Comparison of ENCODE assay signal across 17 cellular contexts in the genomic region with DNA sequence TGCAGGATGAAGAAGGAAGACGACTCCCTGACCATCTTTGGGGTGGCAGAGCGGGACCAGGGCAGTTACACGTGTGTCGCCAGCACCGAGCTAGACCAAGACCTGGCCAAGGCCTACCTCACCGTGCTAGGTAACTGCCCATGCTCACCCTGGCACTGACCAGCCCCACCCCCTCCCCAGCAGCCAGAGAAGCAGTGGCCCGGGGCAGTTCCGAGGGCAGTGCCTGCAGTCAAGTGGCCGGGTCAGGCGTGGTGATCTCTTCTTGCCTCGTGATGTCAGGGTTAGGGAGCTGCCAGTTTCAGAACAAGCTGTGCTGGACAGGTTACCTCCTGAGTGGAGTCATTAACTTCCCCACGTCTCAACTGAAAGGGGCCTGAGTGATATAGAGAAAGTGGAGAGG.
A peak's percentile ranks its signal among the peaks of the same experiment; 100 is the strongest.
DNase-seq lines count a peak whose midpoint lies in the region; ATAC-seq, FAIRE-seq and TF ChIP-seq lines count a peak whose summit lies in the region.
"Had no signal": no experiment of that assay in that cellular context is flagged by ENCODE, and none has a peak within 500 bp of the region (broad histone marks: within the 10 kb centered on the region; RNA-seq: fewer than 3 reads in every experiment).

No MANE protein-coding gene starts in this region.

- no peak overlapping the region for H2BK120ac ChIP-seq in neuronal stem cell (ENCODE audit: low read depth, low read length)

- RAD21 ChIA-PET in GM12878 (lab: Charles Lee; ENCODE audit: unreplicated experiment) = interaction anchor here (0.8 to 3.4 kb wide), 8 partner anchors 10 to 278 kb away, joined by 3 to 47 read pairs (median 4); no protein-coding TSS in a partner anchor

- no peak overlapping the region for H3K4me3 ChIP-seq in BLaER1 treated with 17β-estradiol and CSF1 and Interleukin-3, amounts not matched to agents 10 nM and 100 nM
- H3K4me3 ChIP-seq in GM12878 (no peak overlapping the region), neuronal stem cell (ENCODE audit: low read length in 2 of 2) (no peak overlapping the region)
- H3K4me3 ChIP-seq: GM23338 had no signal

- TF ChIP-seq POLR2A in GM12878 (IDR thresholded peaks at IDR 0.05; ENCODE audit: low read depth, low read length) = no peak

- TF ChIP-seq RAD21 in GM12878 (IDR thresholded peaks at IDR 0.05; ENCODE audit: insufficient read depth, low read depth, low read length) = no peak

- no peak overlapping the region for H2AFZ ChIP-seq in GM12878 (ENCODE audit: control insufficient read depth, low read depth, low read length)
- no peak overlapping the region for H2AFZ ChIP-seq in neuronal stem cell (ENCODE audit: low read length)
- H2AFZ ChIP-seq: GM23338 had no signal

- H3K79me2 ChIP-seq in GM12878 (ENCODE audit: control insufficient read depth, insufficient read depth, low read length) = no peaks in the 10 kb centered on the region

- H2BK5ac ChIP-seq in neuronal stem cell (ENCODE audit: low read length) = no peak overlapping the region

- DNase-seq in GM12878 (ENCODE audit: low read depth, low spot score) = no peak
- DNase-seq in neuronal stem cell (ENCODE audit: low spot score) = no peak
- DNase-seq in NCI-H146 treated with DMSO at 0.1 percent for 48 hours (lab: John Stamatoyannopoulos, UW; ENCODE audit: unreplicated experiment) = no peak
- no peak for DNase-seq in NCI-H1694 treated with DMSO at 0.1 percent for 48 hours (lab: John Stamatoyannopoulos, UW)
- no peak for DNase-seq in ecto neural progenitor cell (ENCODE audit: low spot score)
- DNase-seq: Caco-2; CD4-positive, alpha-beta T cell; DMS153; DMS79; GDM1; HCEC 1CT had no signal

- no peak overlapping the region for H3K23ac ChIP-seq in neuronal stem cell (ENCODE audit: low read depth, low read length, poor library complexity)

- intact Hi-C loops in GM12878 (cut with micrococcal nuclease; ENCODE audit: unreplicated experiment) = loop anchor here (10.0 kb wide), 1 partner anchor 358 kb away; no protein-coding TSS in a partner anchor

- H3K4ac ChIP-seq in neuronal stem cell (ENCODE audit: low read length) = no peak overlapping the region

- no peak overlapping the region for H4K91ac ChIP-seq in neuronal stem cell (ENCODE audit: low read depth, low read length, poor library complexity)

- POLR2A ChIA-PET in GM12878 (lab: Charles Lee) = interaction anchor here (0.6 kb wide), 2 partner anchors 109 to 1383 kb away, joined by 3 to 6 read pairs; no protein-coding TSS in a partner anchor

- H3K79me1 ChIP-seq in neuronal stem cell (ENCODE audit: low read depth, low read length) = no peaks in the 10 kb centered on the region

- H3K27ac ChIP-seq in BLaER1 treated with 17β-estradiol and CSF1 and Interleukin-3, amounts not matched to agents 10 nM and 100 nM = no peak overlapping the region
- H3K27ac ChIP-seq in GM12878 (ENCODE audit: control insufficient read depth, insufficient read depth) (no peak overlapping the region), neuronal stem cell (replicated peaks; ENCODE audit: low read length) (no peak overlapping the region)
- H3K27ac ChIP-seq: C4-2B, HL-60 had no signal

- no peak overlapping the region for H3K9ac ChIP-seq in BLaER1 treated with 17β-estradiol and CSF1 and Interleukin-3, amounts not matched to agents 10 nM and 100 nM
- H3K9ac ChIP-seq in GM12878 (ENCODE audit: control insufficient read depth, insufficient read depth, low read length) (no peak overlapping the region), neuronal stem cell (ENCODE audit: low read depth, low read length, poor library complexity) (no peak overlapping the region)

- H3K36me3 ChIP-seq in BLaER1 treated with 17β-estradiol and CSF1 and Interleukin-3, amounts not matched to agents 10 nM and 100 nM = no peaks in the 10 kb centered on the region
- H3K36me3 ChIP-seq in GM12878 (ENCODE audit: control insufficient read depth in 2 of 2, insufficient read depth in 2 of 2, low read length in 1 of 2) (no peaks in the 10 kb centered on the region), neuronal stem cell (replicated peaks in 1 of 2; ENCODE audit: control insufficient read depth in 2 of 2, insufficient read depth in 2 of 2, low read length in 2 of 2) (no peaks in the 10 kb centered on the region)

- FAIRE-seq in GM12878 (lab: Jason Lieb, UNC) = no peak
- FAIRE-seq: D721Med, H54 had no signal

- peaks cover 0 to 7% (median 0%) of the 10 kb centered on the region in 11 experiments; a peak in 1 of 22 replicates for H4K20me1 ChIP-seq in BLaER1 treated with 17β-estradiol and CSF1 and Interleukin-3, amounts not matched to agents 10 nM and 100 nM
- H4K20me1 ChIP-seq in GM12878 (ENCODE audit: control insufficient read depth, insufficient read depth) = no peaks in the 10 kb centered on the region

- peak overlapping the region in 6 of 11 experiments; percentile 15 to 56 (median 44); a peak in 12 of 22 replicates for H3K4me2 ChIP-seq in BLaER1 treated with 17β-estradiol and CSF1 and Interleukin-3, amounts not matched to agents 10 nM and 100 nM
- no peak overlapping the region for H3K4me2 ChIP-seq in GM12878 (ENCODE audit: control insufficient read depth, insufficient read depth)
- H3K4me2 ChIP-seq in neuronal stem cell (ENCODE audit: insufficient read depth, low read length, poor library complexity, severe bottlenecking) = no peak overlapping the region
- H3K4me2 ChIP-seq: GM23338 had no signal

- peak overlapping the region; percentile 65 for H2AK5ac ChIP-seq in neuronal stem cell (ENCODE audit: low read depth, low read length)

- no peak overlapping the region for H2BK12ac ChIP-seq in neuronal stem cell (ENCODE audit: low read length)

- H3K4me1 ChIP-seq in BLaER1 treated with 17β-estradiol and CSF1 and Interleukin-3, amounts not matched to agents 10 nM and 100 nM = peaks cover 22 to 51% (median 43%) of the 10 kb centered on the region in 10 experiments
- H3K4me1 ChIP-seq in GM12878 (ENCODE audit: control insufficient read depth, insufficient read depth, low read length) (peaks cover 6% of the 10 kb centered on the region), neuronal stem cell (ENCODE audit: control insufficient read depth in 2 of 2, insufficient read depth in 1 of 2, low read depth in 1 of 2, low read length in 2 of 2) (no peaks in the 10 kb centered on the region)
- H3K4me1 ChIP-seq: Caco-2 had no signal

- peak; percentile 9 for ATAC-seq in GM12878

- peak overlapping the region; percentile 24 for H2BK15ac ChIP-seq in neuronal stem cell (ENCODE audit: low read length)

- TF ChIP-seq EP300 in GM12878 (IDR thresholded peaks at IDR 0.05; ENCODE audit: borderline replicate concordance in 1 of 2, control insufficient read depth in 1 of 2, low read depth in 2 of 2, low read length in 2 of 2) = no peak

- CTCF ChIA-PET in GM12878 (lab: Yijun Ruan, JAX) = interaction anchor here (0.6 to 6.9 kb wide), 20 partner anchors 8 to 281 kb away, joined by 3 to 119 read pairs (median 4); no protein-coding TSS in a partner anchor

- no TSS peak for BruUV-seq in GM12878 (replicated peaks; lab: Mats Ljungman, UMichigan)

- no peak overlapping the region for H3K18ac ChIP-seq in neuronal stem cell (ENCODE audit: low read length)

- H3K14ac ChIP-seq in neuronal stem cell (ENCODE audit: low read length) = peak overlapping the region; percentile 17

- WGBS in GM12878 (ENCODE audit: insufficient coverage, insufficient replicate concordance, low lambda C conversion rate, missing lambda C conversion rate) = 30% methylated on average over 12 of the region's 12 CpGs
- no CpG with 5 or more reads among the region's 12 CpGs for WGBS in neuronal stem cell (ENCODE audit: extremely low coverage in 2 of 2, insufficient read length in 2 of 2, insufficient replicate concordance in 1 of 2), 2 donors

- SMC1A ChIA-PET in GM12878 (lab: Charles Lee; ENCODE audit: uncharacterized antibody, unreplicated experiment) = interaction anchor here (0.7 to 3.0 kb wide), 8 partner anchors 9 to 286 kb away, joined by 3 to 35 read pairs (median 4); no protein-coding TSS in a partner anchor

- no peaks in the 10 kb centered on the region for H3K27me3 ChIP-seq in BLaER1 treated with 17β-estradiol and CSF1 and Interleukin-3, amounts not matched to agents 10 nM and 100 nM
- H3K27me3 ChIP-seq in GM12878 (replicated peaks in 1 of 2; ENCODE audit: control insufficient read depth in 2 of 2, insufficient read depth in 2 of 2, low read length in 1 of 2) = peaks cover 0 to 4% of the 10 kb centered on the region in 2 experiments; a peak in 3 of 4 replicates
- H3K27me3 ChIP-seq in neuronal stem cell (ENCODE audit: control insufficient read depth in 3 of 3, insufficient read depth in 3 of 3, low read depth in 1 of 3, low read length in 3 of 3) = no peaks in the 10 kb centered on the region

- no peak overlapping the region for H4K8ac ChIP-seq in neuronal stem cell (ENCODE audit: low read depth, low read length)

- in situ Hi-C loops in GM12878 (cut with MboI) = loop anchor here (5.0 kb wide), 3 partner anchors 86 to 281 kb away; no protein-coding TSS in a partner anchor

- TF ChIP-seq CTCF in GM12878 (IDR thresholded peaks at IDR 0.05 in 2 of 3, conservative IDR thresholded peaks at IDR 0.05 in 1 of 3; ENCODE audit: control insufficient read depth in 2 of 3, extremely low read depth in 1 of 3, insufficient read depth in 1 of 3, low read depth in 3 of 3, low read length in 3 of 3) = no peak

- no peaks in the 10 kb centered on the region for H3K9me3 ChIP-seq in BLaER1 treated with 17β-estradiol and CSF1 and Interleukin-3, amounts not matched to agents 10 nM and 100 nM (replicated peaks in 1 of 11)
- no peaks in the 10 kb centered on the region for H3K9me3 ChIP-seq in GM12878 (replicated peaks; ENCODE audit: control insufficient read depth, insufficient read depth, low read length)
- no peaks in the 10 kb centered on the region for H3K9me3 ChIP-seq in neuronal stem cell (replicated peaks in 1 of 2; ENCODE audit: control insufficient read depth in 2 of 2, insufficient read depth in 1 of 2, low read depth in 1 of 2, low read length in 2 of 2)
- H3K9me3 ChIP-seq: Caco-2 had no signal

TF ChIP-seq in GM12878, 131 proteins besides CTCF, POLR2A, EP300 and RAD21 (continues in another document):
- TF ChIP-seq CBX5 (IDR thresholded peaks at IDR 0.05; ENCODE audit: low read depth) (no peak), MEF2B (IDR thresholded peaks at IDR 0.05; ENCODE audit: partially characterized antibody, poor library complexity, severe bottlenecking) (no peak)
- TF ChIP-seq, protein P1, sequence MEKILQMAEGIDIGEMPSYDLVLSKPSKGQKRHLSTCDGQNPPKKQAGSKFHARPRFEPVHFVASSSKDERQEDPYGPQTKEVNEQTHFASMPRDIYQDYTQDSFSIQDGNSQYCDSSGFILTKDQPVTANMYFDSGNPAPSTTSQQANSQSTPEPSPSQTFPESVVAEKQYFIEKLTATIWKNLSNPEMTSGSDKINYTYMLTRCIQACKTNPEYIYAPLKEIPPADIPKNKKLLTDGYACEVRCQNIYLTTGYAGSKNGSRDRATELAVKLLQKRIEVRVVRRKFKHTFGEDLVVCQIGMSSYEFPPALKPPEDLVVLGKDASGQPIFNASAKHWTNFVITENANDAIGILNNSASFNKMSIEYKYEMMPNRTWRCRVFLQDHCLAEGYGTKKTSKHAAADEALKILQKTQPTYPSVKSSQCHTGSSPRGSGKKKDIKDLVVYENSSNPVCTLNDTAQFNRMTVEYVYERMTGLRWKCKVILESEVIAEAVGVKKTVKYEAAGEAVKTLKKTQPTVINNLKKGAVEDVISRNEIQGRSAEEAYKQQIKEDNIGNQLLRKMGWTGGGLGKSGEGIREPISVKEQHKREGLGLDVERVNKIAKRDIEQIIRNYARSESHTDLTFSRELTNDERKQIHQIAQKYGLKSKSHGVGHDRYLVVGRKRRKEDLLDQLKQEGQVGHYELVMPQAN (conservative IDR thresholded peaks at IDR 0.05) = no peak

Comparison
In these comparisons a context has a peak if more than half of its experiments do, and no peak if none do; other contexts are left out.
1. H3K4me2 ChIP-seq: peak in BLaER1 treated with 17β-estradiol and CSF1 and Interleukin-3, amounts not matched to agents 10 nM and 100 nM (6 of 11); none in GM12878 (single experiment) and neuronal stem cell (single experiment).